ENCODE assay signal across 8 cellular contexts in genomic region chr14:95452176-95452889, GRCh38.
A peak's percentile ranks its signal among the peaks of the same experiment; 100 is the strongest.
DNase-seq lines count a peak whose midpoint lies in the region; ATAC-seq, FAIRE-seq and TF ChIP-seq lines count a peak whose summit lies in the region.

No MANE protein-coding gene starts in this region.

- H2AFZ ChIP-seq in hepatocyte = no peak overlapping the region

- WGBS in A549 (ENCODE audit: missing lambda C conversion rate) = 65% methylated on average over 18 of the region's 18 CpGs
- WGBS in hepatocyte (ENCODE audit: low lambda C conversion rate, missing lambda C conversion rate) = 90% methylated on average over 18 of the region's 18 CpGs

- peak; percentile 72 to 90 for ATAC-seq in A549
- ATAC-seq in RWPE2 (ENCODE audit: low read depth) = peak; percentile 57
- no peak for ATAC-seq in natural killer cell treated with Interleukin-12 subunit alpha and Interleukin-12 subunit beta and Interleukin-15 and Interleukin-18, amount 100 ng/mL, for 72 hours

- H3K9me3 ChIP-seq in A549 (no peaks in the 10 kb centered on the region), RWPE2 (ENCODE audit: severe bottlenecking) (no peaks in the 10 kb centered on the region), hepatocyte (ENCODE audit: low read depth) (no peaks in the 10 kb centered on the region)
- H3K9me3 ChIP-seq in CD4-positive, alpha-beta memory T cell (ENCODE audit: control insufficient read depth in 1 of 2, low read length in 2 of 2) = no peaks in the 10 kb centered on the region

- H3K4me3 Mint-ChIP-seq in activated CD4-positive, alpha-beta memory T cell treated with anti-CD3 and anti-CD28 coated beads, Interleukin-2, amount 10 ng/mL, durations not matched to agents 7 days and 5 days = no peak overlapping the region
- H3K4me3 Mint-ChIP-seq in CD4-positive, alpha-beta memory T cell = no peak overlapping the region
- no peak overlapping the region for H3K4me3 Mint-ChIP-seq in natural killer cell treated with Interleukin-12 subunit alpha and Interleukin-12 subunit beta and Interleukin-15 and Interleukin-18, amount 100 ng/mL, for 72 hours

- H3K36me3 ChIP-seq in RWPE2 (ENCODE audit: low read depth) (peaks cover 10% of the 10 kb centered on the region), hepatocyte (replicated peaks; ENCODE audit: insufficient read depth, low read depth) (no peaks in the 10 kb centered on the region)
- peaks cover 69% of the 10 kb centered on the region for H3K36me3 ChIP-seq in CD4-positive, alpha-beta memory T cell (ENCODE audit: insufficient read depth, low read length)

- no peak overlapping the region for H3K27ac Mint-ChIP-seq in activated CD4-positive, alpha-beta memory T cell treated with anti-CD3 and anti-CD28 coated beads, Interleukin-2, amount 10 ng/mL, durations not matched to agents 7 days and 5 days
- peak overlapping the region in 1 of 7 donors; percentile 7 for H3K27ac Mint-ChIP-seq in CD4-positive, alpha-beta memory T cell
- H3K27ac Mint-ChIP-seq in natural killer cell treated with Interleukin-12 subunit alpha and Interleukin-12 subunit beta and Interleukin-15 and Interleukin-18, amount 100 ng/mL, for 72 hours = no peak overlapping the region

- TF ChIP-seq RAD21 in A549 (conservative IDR thresholded peaks at IDR 0.05 in 1 of 2, IDR thresholded peaks at IDR 0.05 in 1 of 2) = peak in 1 of 2 experiments; percentile 27; a peak in 1 of 5 replicates

- H3K4me1 Mint-ChIP-seq in activated CD4-positive, alpha-beta memory T cell treated with anti-CD3 and anti-CD28 coated beads, Interleukin-2, amount 10 ng/mL, durations not matched to agents 7 days and 5 days = no peaks in the 10 kb centered on the region
- peaks cover 0 to 2% (median under 1%) of the 10 kb centered on the region in 4 donors for H3K4me1 Mint-ChIP-seq in CD4-positive, alpha-beta memory T cell
- peaks cover 0 to 3% of the 10 kb centered on the region in 2 donors for H3K4me1 Mint-ChIP-seq in natural killer cell treated with Interleukin-12 subunit alpha and Interleukin-12 subunit beta and Interleukin-15 and Interleukin-18, amount 100 ng/mL, for 72 hours (ENCODE audit: low read depth in 2 of 2)

- no peaks in the 10 kb centered on the region for H4K20me1 ChIP-seq in hepatocyte (ENCODE audit: insufficient read depth, poor library complexity, severe bottlenecking)

- H3K4me2 ChIP-seq in A549 (no peak overlapping the region), hepatocyte (no peak overlapping the region)

- intact Hi-C loops in CD4-positive, alpha-beta memory T cell (cut with micrococcal nuclease) = no loop called here

- H3K27ac ChIP-seq in A549 = no peak overlapping the region
- H3K27ac ChIP-seq in RWPE2 (ENCODE audit: poor library complexity, severe bottlenecking) = no peak overlapping the region
- no peak overlapping the region for H3K27ac ChIP-seq in hepatocyte
- no peak overlapping the region for H3K27ac ChIP-seq in CD4-positive, alpha-beta memory T cell (ENCODE audit: low read depth, low read length)

- CTCF ChIA-PET in A549 (lab: Yijun Ruan, JAX) = interaction anchor here (0.6 to 4.8 kb wide), 16 partner anchors 8 to 762 kb away, joined by 3 to 49 read pairs (median 4); partner anchors contain the start of gene SYNE3
- CTCF ChIA-PET in activated CD4-positive, alpha-beta memory T cell treated with anti-CD3 and anti-CD28 coated beads, Interleukin-2, amount 10 ng/mL, durations not matched to agents 7 days and 5 days (lab: Charles Lee) = interaction anchor here (1.0 to 4.3 kb wide), 13 partner anchors 8 to 88 kb away, joined by 3 to 25 read pairs (median 6); partner anchors contain the start of gene GLRX5
- CTCF ChIA-PET in CD4-positive, alpha-beta memory T cell (lab: Charles Lee; ENCODE audit: partially characterized antibody) = interaction anchor here (0.8 to 28.9 kb wide), 13 partner anchors 7 to 107 kb away, joined by 3 to 845 read pairs (median 5); partner anchors contain the start of gene GLRX5

- TF ChIP-seq CTCF in A549 (IDR thresholded peaks at IDR 0.05) = peak; percentile 32; the same call in 1 of the 3 replicates
- peak; percentile 28 for TF ChIP-seq CTCF in GM12865 (IDR thresholded peaks at IDR 0.05; ENCODE audit: insufficient read depth, low read depth, low read length, missing control alignments)
- TF ChIP-seq CTCF in RWPE2 (IDR thresholded peaks at IDR 0.05; ENCODE audit: poor library complexity, severe bottlenecking) = peak; percentile 41
- peak; percentile 12 for TF ChIP-seq CTCF in hepatocyte (IDR thresholded peaks at IDR 0.05; ENCODE audit: poor library complexity)

- H3K9me3 Mint-ChIP-seq in activated CD4-positive, alpha-beta memory T cell treated with anti-CD3 and anti-CD28 coated beads, Interleukin-2, amount 10 ng/mL, durations not matched to agents 7 days and 5 days = no peaks in the 10 kb centered on the region
- H3K9me3 Mint-ChIP-seq in CD4-positive, alpha-beta memory T cell = no peaks in the 10 kb centered on the region
- no peaks in the 10 kb centered on the region for H3K9me3 Mint-ChIP-seq in natural killer cell treated with Interleukin-12 subunit alpha and Interleukin-12 subunit beta and Interleukin-15 and Interleukin-18, amount 100 ng/mL, for 72 hours

- H3K4me3 ChIP-seq in A549 (no peak overlapping the region), GM12865 (ENCODE audit: low read depth, low read length) (no peak overlapping the region), RWPE2 (ENCODE audit: severe bottlenecking) (no peak overlapping the region), hepatocyte (no peak overlapping the region)
- no peak overlapping the region for H3K4me3 ChIP-seq in CD4-positive, alpha-beta memory T cell (ENCODE audit: low read length in 2 of 2)

- TF ChIP-seq POLR2A in A549 (IDR thresholded peaks at IDR 0.05; ENCODE audit: low read length) = no peak

- POLR2A ChIA-PET in A549 (lab: Yijun Ruan, JAX) = no interaction called here
- POLR2A ChIA-PET in activated CD4-positive, alpha-beta memory T cell treated with anti-CD3 and anti-CD28 coated beads, Interleukin-2, amount 10 ng/mL, durations not matched to agents 7 days and 5 days (lab: Charles Lee) = interaction anchor here (0.8 to 1.6 kb wide), 6 partner anchors 10 to 83 kb away, joined by 3 to 5 read pairs (median 3); no protein-coding TSS in a partner anchor
- POLR2A ChIA-PET in CD4-positive, alpha-beta memory T cell (lab: Charles Lee; ENCODE audit: partially characterized antibody) = interaction anchor here (1.3 to 1.6 kb wide), 3 partner anchors 11 to 75 kb away, joined by 3 to 6 read pairs (median 5); no protein-coding TSS in a partner anchor

- H3K27me3 ChIP-seq in RWPE2 (ENCODE audit: insufficient read depth, poor library complexity, severe bottlenecking) (no peaks in the 10 kb centered on the region), hepatocyte (no peaks in the 10 kb centered on the region)
- no peaks in the 10 kb centered on the region for H3K27me3 ChIP-seq in CD4-positive, alpha-beta memory T cell (ENCODE audit: insufficient read depth, low read length)

- no peaks in the 10 kb centered on the region for H3K4me1 ChIP-seq in A549
- no peaks in the 10 kb centered on the region for H3K4me1 ChIP-seq in RWPE2 (ENCODE audit: insufficient read depth, poor library complexity, severe bottlenecking)
- H3K4me1 ChIP-seq in hepatocyte (ENCODE audit: insufficient read depth) = no peaks in the 10 kb centered on the region
- no peaks in the 10 kb centered on the region for H3K4me1 ChIP-seq in CD4-positive, alpha-beta memory T cell (ENCODE audit: insufficient read depth, low read length)

- H3K27me3 Mint-ChIP-seq in activated CD4-positive, alpha-beta memory T cell treated with anti-CD3 and anti-CD28 coated beads, Interleukin-2, amount 10 ng/mL, durations not matched to agents 7 days and 5 days = no peaks in the 10 kb centered on the region
- H3K27me3 Mint-ChIP-seq in CD4-positive, alpha-beta memory T cell = no peaks in the 10 kb centered on the region
- H3K27me3 Mint-ChIP-seq in natural killer cell treated with Interleukin-12 subunit alpha and Interleukin-12 subunit beta and Interleukin-15 and Interleukin-18, amount 100 ng/mL, for 72 hours = no peaks in the 10 kb centered on the region

- no peak for TF ChIP-seq EP300 in A549 (IDR thresholded peaks at IDR 0.05)

- FAIRE-seq in A549 (lab: Jason Lieb, UNC) = no peak

- no peaks in the 10 kb centered on the region for H3K9me2 ChIP-seq in hepatocyte (replicated peaks; ENCODE audit: insufficient read depth)

- H3K79me2 ChIP-seq in hepatocyte = no peaks in the 10 kb centered on the region

- DNase-seq in A549 (ENCODE audit: low read depth in 1 of 2, low spot score in 1 of 2) (peak; percentile 24 to 60), GM12865 (ENCODE audit: low read depth) (peak; percentile 33), RWPE2 (ENCODE audit: low spot score) (no peak), hepatocyte (ENCODE audit: low spot score) (no peak), DMS79 treated with DMSO at 0.1 percent for 48 hours (lab: John Stamatoyannopoulos, UW) (no peak)
- no peak for DNase-seq in activated CD4-positive, alpha-beta memory T cell treated with anti-CD3 and anti-CD28 coated beads, Interleukin-2, amount 10 ng/mL, durations not matched to agents 7 days and 5 days
- no peak for DNase-seq in CD4-positive, alpha-beta memory T cell
- DNase-seq in natural killer cell treated with Interleukin-12 subunit alpha and Interleukin-12 subunit beta and Interleukin-15 and Interleukin-18, amount 100 ng/mL, for 72 hours (ENCODE audit: low spot score) = no peak

- peaks cover 62% of the 10 kb centered on the region for H3K36me3 Mint-ChIP-seq in activated CD4-positive, alpha-beta memory T cell treated with anti-CD3 and anti-CD28 coated beads, Interleukin-2, amount 10 ng/mL, durations not matched to agents 7 days and 5 days (ENCODE audit: low read depth)
- H3K36me3 Mint-ChIP-seq in CD4-positive, alpha-beta memory T cell = peaks cover 54 to 63% of the 10 kb centered on the region in 2 donors
- H3K36me3 Mint-ChIP-seq in natural killer cell treated with Interleukin-12 subunit alpha and Interleukin-12 subunit beta and Interleukin-15 and Interleukin-18, amount 100 ng/mL, for 72 hours = peaks cover 10% of the 10 kb centered on the region

TF ChIP-seq in A549, 52 proteins besides CTCF, POLR2A, EP300 and RAD21:
- no peak for TF ChIP-seq CHD4 (IDR thresholded peaks at IDR 0.05; ENCODE audit: borderline replicate concordance)
- no peak for TF ChIP-seq TFCP2L1 (CRISPR knock-in tag; IDR thresholded peaks at IDR 0.05)
- TF ChIP-seq JUNB (IDR thresholded peaks at IDR 0.05) = no peak
- TF ChIP-seq SMC3 (IDR thresholded peaks at IDR 0.05) = 0 out of 3 replicates have a peak, but pooled peaks have one; percentile 15
- no peak for TF ChIP-seq NFE2L2 (conservative IDR thresholded peaks at IDR 0.05; ENCODE audit: low read length)

Comparison
In these comparisons a context has a peak if more than half of its experiments do, and no peak if none do; other contexts are left out.
1. ATAC-seq: peak in A549 (2 of 2) and RWPE2 (single experiment); none in natural killer cell treated with Interleukin-12 subunit alpha and Interleukin-12 subunit beta and Interleukin-15 and Interleukin-18, amount 100 ng/mL, for 72 hours (0 of 2).
2. DNase-seq: peak in A549 (2 of 2) and GM12865 (single experiment); none in RWPE2 (single experiment), hepatocyte (single experiment), activated CD4-positive, alpha-beta memory T cell treated with anti-CD3 and anti-CD28 coated beads, Interleukin-2, amount 10 ng/mL, durations not matched to agents 7 days and 5 days (single experiment), DMS79 treated with DMSO at 0.1 percent for 48 hours (single experiment), CD4-positive, alpha-beta memory T cell (0 of 5) and natural killer cell treated with Interleukin-12 subunit alpha and Interleukin-12 subunit beta and Interleukin-15 and Interleukin-18, amount 100 ng/mL, for 72 hours (single experiment).
3. Peak in every context shown above with its lines, with median percentiles within 50 percentile points of each other: CTCF ChIP-seq.